1 cellular context compared by ENCODE assay signal in the genomic region with DNA sequence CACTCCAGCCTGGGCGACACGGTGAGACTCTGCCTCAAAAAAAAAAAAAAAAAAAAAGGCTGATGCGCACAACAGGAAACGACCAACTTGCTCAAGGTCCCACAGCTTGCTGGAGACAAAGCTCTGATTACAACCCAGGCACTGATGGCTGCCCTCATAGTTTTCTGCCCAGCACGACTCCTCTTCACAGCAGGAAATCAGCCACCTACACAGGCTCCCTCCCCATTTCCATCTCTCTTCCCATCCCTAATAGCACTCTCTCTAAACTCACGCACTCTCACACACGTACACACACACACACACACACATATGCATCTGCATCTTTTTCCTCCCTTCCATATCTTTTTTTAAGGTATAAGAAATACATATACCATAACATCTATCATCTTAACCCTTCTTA.
TF ChIP-seq lines count a peak whose summit lies in the region.

No MANE protein-coding gene starts in this region.

TF ChIP-seq in HEK293T, 16 proteins besides CTCF, POLR2A, EP300 and RAD21:
- TF ChIP-seq SP1 (IDR thresholded peaks at IDR 0.05) (no peak), NFRKB (IDR thresholded peaks at IDR 0.05) (no peak), TARDBP (IDR thresholded peaks at IDR 0.05) (no peak), ZNF384 (IDR thresholded peaks at IDR 0.05) (0 out of 2 replicates have a peak, but pooled peaks have one; percentile 76), FOXK2 (IDR thresholded peaks at IDR 0.05) (no peak), CTBP1 (IDR thresholded peaks at IDR 0.05; ENCODE audit: borderline replicate concordance) (no peak)
- TF ChIP-seq, protein P1, sequence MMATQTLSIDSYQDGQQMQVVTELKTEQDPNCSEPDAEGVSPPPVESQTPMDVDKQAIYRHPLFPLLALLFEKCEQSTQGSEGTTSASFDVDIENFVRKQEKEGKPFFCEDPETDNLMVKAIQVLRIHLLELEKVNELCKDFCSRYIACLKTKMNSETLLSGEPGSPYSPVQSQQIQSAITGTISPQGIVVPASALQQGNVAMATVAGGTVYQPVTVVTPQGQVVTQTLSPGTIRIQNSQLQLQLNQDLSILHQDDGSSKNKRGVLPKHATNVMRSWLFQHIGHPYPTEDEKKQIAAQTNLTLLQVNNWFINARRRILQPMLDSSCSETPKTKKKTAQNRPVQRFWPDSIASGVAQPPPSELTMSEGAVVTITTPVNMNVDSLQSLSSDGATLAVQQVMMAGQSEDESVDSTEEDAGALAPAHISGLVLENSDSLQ (IDR thresholded peaks at IDR 0.05), result no peak
